ENCODE assay signal across 32 cellular contexts in the genomic region with DNA sequence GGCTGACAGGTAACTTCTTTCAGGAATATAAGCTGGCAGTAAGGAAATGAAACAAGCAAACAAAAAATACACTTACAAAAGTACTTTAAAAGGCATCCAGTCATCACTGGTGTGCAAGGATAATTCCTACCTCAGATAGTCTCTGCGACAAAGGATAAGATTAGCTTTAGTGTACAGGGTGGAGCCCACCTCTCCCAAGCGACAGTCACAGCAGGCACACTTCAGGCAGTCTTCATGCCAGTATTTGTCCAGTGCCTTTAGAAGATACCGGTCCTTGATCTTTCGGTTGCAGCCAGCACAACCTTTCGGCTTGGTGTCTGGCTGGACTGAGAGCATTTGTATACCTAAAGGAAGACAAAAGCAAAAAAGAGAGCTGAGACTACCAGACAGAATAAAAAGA. TPM values are rescaled to one million over a fixed set of nuclear protein-coding genes. Genes with fewer than 3 reads are reported as not detected.
DNase-seq lines count a peak whose midpoint lies in the region; ATAC-seq, FAIRE-seq and TF ChIP-seq lines count a peak whose summit lies in the region.
"Had no signal": no experiment of that assay in that cellular context is flagged by ENCODE, and none has a peak within 500 bp of the region (broad histone marks: within the 10 kb centered on the region; RNA-seq: fewer than 3 reads in every experiment).

No MANE protein-coding gene starts in this region.

- no peak overlapping the region for H3K4me3 ChIP-seq in astrocyte (ENCODE audit: insufficient read depth, low read depth, low read length)
- H3K4me3 ChIP-seq in muscle layer of colon (ENCODE audit: low read depth in 1 of 2, low read length in 2 of 2), result peak overlapping the region in 1 of 2 donors; percentile 49
- H3K4me3 ChIP-seq in upper lobe of right lung, result peak overlapping the region; percentile 54
- no peak overlapping the region for H3K4me3 ChIP-seq in naive thymus-derived CD4-positive, alpha-beta T cell (ENCODE audit: low read length)
- no peak overlapping the region for H3K4me3 ChIP-seq in CD8-positive, alpha-beta T cell (ENCODE audit: low read depth, low read length)
- no peak overlapping the region for H3K4me3 ChIP-seq in HAP-1
- H3K4me3 ChIP-seq: uterus had no signal

- no peaks in the 10 kb centered on the region for H3K4me1 Mint-ChIP-seq in astrocyte (ENCODE audit: low read depth, unreplicated experiment)
- H3K4me1 Mint-ChIP-seq in naive thymus-derived CD4-positive, alpha-beta T cell, result peaks cover 0 to under 1% (median 0%) of the 10 kb centered on the region in 7 donors
- no peaks in the 10 kb centered on the region for H3K4me1 Mint-ChIP-seq in CD8-positive, alpha-beta T cell (ENCODE audit: low read depth)
- H3K4me1 Mint-ChIP-seq: activated CD8-positive, alpha-beta memory T cell treated with anti-CD3 and anti-CD28 coated beads, Interleukin-2, amount 10 ng/mL, durations not matched to agents 7 days and 5 days had no signal

- ATAC-seq in upper lobe of right lung, result peak; percentile 64
- ATAC-seq in naive thymus-derived CD4-positive, alpha-beta T cell, result no peak
- ATAC-seq in CD8-positive, alpha-beta T cell, result no peak
- ATAC-seq: activated CD8-positive, alpha-beta memory T cell treated with anti-CD3 and anti-CD28 coated beads, Interleukin-2, amount 10 ng/mL, durations not matched to agents 7 days and 5 days; activated T-cell treated with anti-CD3 and anti-CD28 coated beads, Interleukin-2, amount 50 U/mL, for 72 hours had no signal

- peaks cover 10% of the 10 kb centered on the region for H3K27me3 Mint-ChIP-seq in astrocyte (ENCODE audit: low read depth, unreplicated experiment)
- peaks cover 6 to 24% (median 20%) of the 10 kb centered on the region in 5 donors for H3K27me3 Mint-ChIP-seq in naive thymus-derived CD4-positive, alpha-beta T cell
- H3K27me3 Mint-ChIP-seq in CD8-positive, alpha-beta T cell (ENCODE audit: low read depth), result peaks cover 14% of the 10 kb centered on the region

- peaks cover 8% of the 10 kb centered on the region for H3K27me3 ChIP-seq in astrocyte (ENCODE audit: insufficient read depth, low read length)
- no peaks in the 10 kb centered on the region for H3K27me3 ChIP-seq in muscle layer of colon (ENCODE audit: control insufficient read depth in 1 of 2, insufficient read depth in 2 of 2, low read length in 2 of 2)
- no peaks in the 10 kb centered on the region for H3K27me3 ChIP-seq in upper lobe of right lung
- peaks cover 0 to 4% of the 10 kb centered on the region in 2 donors for H3K27me3 ChIP-seq in naive thymus-derived CD4-positive, alpha-beta T cell (ENCODE audit: control insufficient read depth in 2 of 2, insufficient read depth in 2 of 2, low read length in 2 of 2)
- H3K27me3 ChIP-seq in CD8-positive, alpha-beta T cell (ENCODE audit: insufficient read depth, low read length), result no peaks in the 10 kb centered on the region
- no peaks in the 10 kb centered on the region for H3K27me3 ChIP-seq in HAP-1 (ENCODE audit: low read depth)
- H3K27me3 ChIP-seq: uterus had no signal

- no peaks in the 10 kb centered on the region for H3K79me2 ChIP-seq in astrocyte (ENCODE audit: insufficient read depth, low read length)

- no peak for FAIRE-seq in astrocyte (lab: Jason Lieb, UNC)
- FAIRE-seq: endothelial cell of umbilical vein, GM12891 had no signal

- no peaks in the 10 kb centered on the region for H3K9me3 ChIP-seq in astrocyte (ENCODE audit: insufficient read depth, low read depth, low read length)
- no peaks in the 10 kb centered on the region for H3K9me3 ChIP-seq in muscle layer of colon (ENCODE audit: low read length)
- H3K9me3 ChIP-seq in upper lobe of right lung, result no peaks in the 10 kb centered on the region
- H3K9me3 ChIP-seq in naive thymus-derived CD4-positive, alpha-beta T cell (ENCODE audit: control insufficient read depth in 2 of 3, low read length in 3 of 3), result no peaks in the 10 kb centered on the region
- H3K9me3 ChIP-seq in CD8-positive, alpha-beta T cell (ENCODE audit: low read length), result no peaks in the 10 kb centered on the region
- no peaks in the 10 kb centered on the region for H3K9me3 ChIP-seq in HAP-1
- H3K9me3 ChIP-seq: BE2C, SK-N-SH, uterus had no signal

- no peaks in the 10 kb centered on the region for H3K4me1 ChIP-seq in astrocyte (ENCODE audit: insufficient read depth, low read length)
- H3K4me1 ChIP-seq in muscle layer of colon (ENCODE audit: insufficient read depth, low read length), result no peaks in the 10 kb centered on the region
- H3K4me1 ChIP-seq in upper lobe of right lung, result no peaks in the 10 kb centered on the region
- H3K4me1 ChIP-seq in naive thymus-derived CD4-positive, alpha-beta T cell (ENCODE audit: control insufficient read depth in 2 of 2, insufficient read depth in 2 of 2, low read length in 2 of 2), result no peaks in the 10 kb centered on the region
- no peaks in the 10 kb centered on the region for H3K4me1 ChIP-seq in CD8-positive, alpha-beta T cell (ENCODE audit: insufficient read depth, low read length)
- H3K4me1 ChIP-seq in HAP-1, result peaks cover 11% of the 10 kb centered on the region
- H3K4me1 ChIP-seq: uterus had no signal

- H2AFZ ChIP-seq in astrocyte (ENCODE audit: low read depth, low read length), result no peak overlapping the region

- in situ Hi-C loops in HAP-1 (cut with MboI; ENCODE audit: low sequenced_read_pairs), result no loop called here

- intact Hi-C loops in upper lobe of right lung (cut with DNase I), result no loop called here
- intact Hi-C loops in naive thymus-derived CD4-positive, alpha-beta T cell (cut with micrococcal nuclease), result no loop called here
- intact Hi-C loops in CD8-positive, alpha-beta T cell (cut with DNase I, micrococcal nuclease), result no loop called here

- no peaks in the 10 kb centered on the region for H3K9me3 Mint-ChIP-seq in astrocyte (ENCODE audit: unreplicated experiment)
- peaks cover 0 to 8% (median 0%) of the 10 kb centered on the region in 11 donors for H3K9me3 Mint-ChIP-seq in naive thymus-derived CD4-positive, alpha-beta T cell
- no peaks in the 10 kb centered on the region for H3K9me3 Mint-ChIP-seq in CD8-positive, alpha-beta T cell

- H3K27ac ChIP-seq in astrocyte (ENCODE audit: low read depth, low read length), result no peak overlapping the region
- peak overlapping the region; percentile 67 for H3K27ac ChIP-seq in muscle layer of colon (ENCODE audit: low read depth, low read length)
- peak overlapping the region; percentile 43 for H3K27ac ChIP-seq in upper lobe of right lung
- H3K27ac ChIP-seq in naive thymus-derived CD4-positive, alpha-beta T cell (ENCODE audit: low read depth, low read length), result no peak overlapping the region
- no peak overlapping the region for H3K27ac ChIP-seq in CD8-positive, alpha-beta T cell (ENCODE audit: low read depth, low read length)
- H3K27ac ChIP-seq: HL-60, RWPE1 had no signal

- no peak overlapping the region for H3K9ac ChIP-seq in astrocyte (ENCODE audit: low read length)
- peak overlapping the region; percentile 41 for H3K9ac ChIP-seq in muscle layer of colon (ENCODE audit: low read length)
- H3K9ac ChIP-seq: SK-N-SH had no signal

- H3K4me3 Mint-ChIP-seq in astrocyte (ENCODE audit: unreplicated experiment), result no peak overlapping the region
- no peak overlapping the region for H3K4me3 Mint-ChIP-seq in naive thymus-derived CD4-positive, alpha-beta T cell
- H3K4me3 Mint-ChIP-seq in CD8-positive, alpha-beta T cell, result no peak overlapping the region
- H3K4me3 Mint-ChIP-seq: activated CD8-positive, alpha-beta memory T cell treated with anti-CD3 and anti-CD28 coated beads, Interleukin-2, amount 10 ng/mL, durations not matched to agents 7 days and 5 days; activated T-cell treated with anti-CD3 and anti-CD28 coated beads, Interleukin-2, amount 50 U/mL, for 72 hours had no signal

- peak; percentile 27 for DNase-seq in NCI-H345 (lab: John Stamatoyannopoulos, UW)
- DNase-seq in NCI-H345 treated with DMSO at 0.1 percent for 48 hours (lab: John Stamatoyannopoulos, UW; ENCODE audit: unreplicated experiment), result no peak
- no peak for DNase-seq in astrocyte (ENCODE audit: low read depth)
- no peak for DNase-seq in upper lobe of right lung
- no peak for DNase-seq in naive thymus-derived CD4-positive, alpha-beta T cell
- no peak for DNase-seq in CD8-positive, alpha-beta T cell
- DNase-seq in HAP-1 (ENCODE audit: low spot score in 2 of 2), result no peak
- DNase-seq: activated CD4-positive, alpha-beta T cell treated with anti-CD3 and anti-CD28 coated beads for 48 hours; activated CD8-positive, alpha-beta memory T cell treated with anti-CD3 and anti-CD28 coated beads, Interleukin-2, amount 10 ng/mL, durations not matched to agents 7 days and 5 days; activated naive CD4-positive, alpha-beta T cell treated with anti-CD3 and anti-CD28 coated beads, Interleukin-2, amount 50 U/mL, for 16 hours; activated T-cell treated with anti-CD3 and anti-CD28 coated beads, Interleukin-2, amount 50 U/mL, for 72 hours; anterior cingulate cortex; BE2C; cerebellar nuclear complex; COR-L47; glutamatergic neuron; HCEC 1CT; Karpas-422; kidney glomerular epithelial cell; MV-4-11; NCI-H1930; NCI-H524 treated with DMSO at 0.1 percent for 48 hours; SK-N-SH; stimulated activated CD8-positive, alpha-beta memory T cell treated with anti-CD3 and anti-CD28 coated beads, Interleukin-4, amount 100 ng/mL, for 48 hours; T-helper 2 cell; uterus had no signal

- H3K36me3 Mint-ChIP-seq in astrocyte (ENCODE audit: low read depth, unreplicated experiment), result no peaks in the 10 kb centered on the region
- H3K36me3 Mint-ChIP-seq in naive thymus-derived CD4-positive, alpha-beta T cell, result no peaks in the 10 kb centered on the region
- no peaks in the 10 kb centered on the region for H3K36me3 Mint-ChIP-seq in CD8-positive, alpha-beta T cell
- H3K36me3 Mint-ChIP-seq: activated CD8-positive, alpha-beta memory T cell treated with anti-CD3 and anti-CD28 coated beads, Interleukin-2, amount 10 ng/mL, durations not matched to agents 7 days and 5 days had no signal

- H4K20me1 ChIP-seq in astrocyte (ENCODE audit: insufficient read depth, low read length), result no peaks in the 10 kb centered on the region

- no peak for TF ChIP-seq CTCF in astrocyte (IDR thresholded peaks at IDR 0.05; ENCODE audit: insufficient read depth, low read depth, low read length)
- no peak for TF ChIP-seq CTCF in upper lobe of right lung (IDR thresholded peaks at IDR 0.05)
- no peak for TF ChIP-seq CTCF in CD8-positive, alpha-beta T cell (IDR thresholded peaks at IDR 0.05)

- H3K36me3 ChIP-seq in astrocyte (ENCODE audit: insufficient read depth, low read length), result no peaks in the 10 kb centered on the region
- peaks cover 5% of the 10 kb centered on the region for H3K36me3 ChIP-seq in muscle layer of colon (ENCODE audit: insufficient read depth, low read length)
- H3K36me3 ChIP-seq in upper lobe of right lung, result no peaks in the 10 kb centered on the region
- H3K36me3 ChIP-seq in naive thymus-derived CD4-positive, alpha-beta T cell (ENCODE audit: control insufficient read depth in 2 of 3, insufficient read depth in 3 of 3, low read length in 3 of 3), result no peaks in the 10 kb centered on the region
- no peaks in the 10 kb centered on the region for H3K36me3 ChIP-seq in CD8-positive, alpha-beta T cell (ENCODE audit: insufficient read depth, low read length)
- no peaks in the 10 kb centered on the region for H3K36me3 ChIP-seq in HAP-1 (replicated peaks)
- H3K36me3 ChIP-seq: BE2C, uterus had no signal

- H3K27ac Mint-ChIP-seq in astrocyte (ENCODE audit: unreplicated experiment), result no peak overlapping the region
- no peak overlapping the region for H3K27ac Mint-ChIP-seq in naive thymus-derived CD4-positive, alpha-beta T cell
- no peak overlapping the region for H3K27ac Mint-ChIP-seq in CD8-positive, alpha-beta T cell
- H3K27ac Mint-ChIP-seq: activated CD8-positive, alpha-beta memory T cell treated with anti-CD3 and anti-CD28 coated beads, Interleukin-2, amount 10 ng/mL, durations not matched to agents 7 days and 5 days; activated T-cell treated with anti-CD3 and anti-CD28 coated beads, Interleukin-2, amount 50 U/mL, for 72 hours had no signal

- CTCF ChIA-PET in naive thymus-derived CD4-positive, alpha-beta T cell (lab: Charles Lee), result no interaction called here
- CTCF ChIA-PET in CD8-positive, alpha-beta T cell (lab: Charles Lee), result no interaction called here

- H3K4me2 ChIP-seq in astrocyte (ENCODE audit: low read length), result peak overlapping the region; percentile 17
- H3K4me2 ChIP-seq: SK-N-SH had no signal

- POLR2A ChIA-PET in naive thymus-derived CD4-positive, alpha-beta T cell (lab: Charles Lee), result no interaction called here
- POLR2A ChIA-PET in CD8-positive, alpha-beta T cell (lab: Charles Lee), result no interaction called here

RNA-seq across cellular contexts. Expression of gene LMO3, which starts 5.4 kb away (rescaled TPM):
- total RNA-seq in astrocyte (0.98 and 0.99 TPM in 2 replicates), upper lobe of right lung (170 TPM)
- total RNA-seq in naive thymus-derived CD4-positive, alpha-beta T cell, result not detected
- not detected for polyA plus RNA-seq in naive thymus-derived CD4-positive, alpha-beta T cell
- not detected for total RNA-seq in CD8-positive, alpha-beta T cell
- total RNA-seq: activated CD8-positive, alpha-beta memory T cell treated with anti-CD3 and anti-CD28 coated beads, Interleukin-2, amount 10 ng/mL, durations not matched to agents 7 days and 5 days; activated T-cell treated with anti-CD3 and anti-CD28 coated beads, Interleukin-2, amount 50 U/mL, for 72 hours; endothelial cell of umbilical vein; pulmonary artery endothelial cell had no signal
- polyA plus RNA-seq: endothelial cell of umbilical vein, SK-N-SH had no signal

Comparison
In these comparisons a context has a peak if more than half of its experiments do, and no peak if none do; other contexts are left out.
1. H3K27ac ChIP-seq: peak in muscle layer of colon (single experiment) and upper lobe of right lung (single experiment); none in astrocyte (single experiment), naive thymus-derived CD4-positive, alpha-beta T cell (single experiment) and CD8-positive, alpha-beta T cell (single experiment).
2. RNA of gene LMO3, which starts 5.4 kb away (total RNA-seq): 170 TPM in upper lobe of right lung (single experiment); 0.98 to 0.99 TPM in astrocyte, not detected in naive thymus-derived CD4-positive, alpha-beta T cell and not detected in CD8-positive, alpha-beta T cell; every median in the first group is over 10 times any median in the second.